In genomic region chr4:8688908-8689445, GRCh38 we compare ENCODE assay signal across 12 cellular contexts.
"Had no signal": no experiment of that assay in that cellular context is flagged by ENCODE, and none has a peak within 500 bp of the region (broad histone marks: within the 10 kb centered on the region; RNA-seq: fewer than 3 reads in every experiment).

No MANE protein-coding gene starts in this region.

- H3K4me3 ChIP-seq: hepatocyte, neural progenitor cell, right atrium auricular region, upper lobe of left lung, vagina had no signal

- H3K9me3 ChIP-seq: right atrium auricular region, upper lobe of left lung, vagina had no signal

- H3K27ac Mint-ChIP-seq: memory B cell; natural killer cell treated with Interleukin-12 subunit alpha and Interleukin-12 subunit beta and Interleukin-15 and Interleukin-18, amount 100 ng/mL, for 72 hours; neural progenitor cell had no signal

- DNase-seq: cerebellar nuclear complex; foreskin keratinocyte; kidney glomerular epithelial cell; occipital lobe; stimulated activated naive CD4-positive, alpha-beta T cell treated with Interleukin-2 at 50 U/mL for 16 hours had no signal

- H3K27ac ChIP-seq: foreskin keratinocyte, hepatocyte, neural progenitor cell, right atrium auricular region, upper lobe of left lung, vagina had no signal

- H3K4me1 Mint-ChIP-seq: neural progenitor cell had no signal

- H2AFZ ChIP-seq: hepatocyte, neural progenitor cell had no signal

- H3K36me3 Mint-ChIP-seq: memory B cell; natural killer cell treated with Interleukin-12 subunit alpha and Interleukin-12 subunit beta and Interleukin-15 and Interleukin-18, amount 100 ng/mL, for 72 hours; neural progenitor cell had no signal

- H3K9me3 Mint-ChIP-seq: natural killer cell treated with Interleukin-12 subunit alpha and Interleukin-12 subunit beta and Interleukin-15 and Interleukin-18, amount 100 ng/mL, for 72 hours had no signal

- H3K27me3 ChIP-seq: foreskin keratinocyte, vagina had no signal

- H3K4me1 ChIP-seq: foreskin keratinocyte, neural progenitor cell, right atrium auricular region, upper lobe of left lung, vagina had no signal

- H3K36me3 ChIP-seq: neural progenitor cell, right atrium auricular region, upper lobe of left lung, vagina had no signal

- H3K4me2 ChIP-seq: hepatocyte, neural progenitor cell had no signal

- H3K9ac ChIP-seq: neural progenitor cell had no signal

- ATAC-seq: foreskin keratinocyte; natural killer cell treated with Interleukin-12 subunit alpha and Interleukin-12 subunit beta and Interleukin-15 and Interleukin-18, amount 100 ng/mL, for 72 hours had no signal

- H3K4me3 Mint-ChIP-seq: memory B cell; natural killer cell treated with Interleukin-12 subunit alpha and Interleukin-12 subunit beta and Interleukin-15 and Interleukin-18, amount 100 ng/mL, for 72 hours; neural progenitor cell had no signal

- H3K79me2 ChIP-seq: hepatocyte had no signal
